ENCODE assay signal across 1 cellular context in genomic region chr10:6151087-6151977, GRCh38.
TF ChIP-seq lines count a peak whose summit lies in the region.

No MANE protein-coding gene starts in this region.

TF ChIP-seq in H1, 55 proteins besides CTCF, POLR2A, EP300 and RAD21:
- TF ChIP-seq SAP30 (IDR thresholded peaks at IDR 0.05; ENCODE audit: insufficient read depth, insufficient replicate concordance, low read length) (peak; percentile 78), GABPA (IDR thresholded peaks at IDR 0.05; ENCODE audit: borderline replicate concordance, insufficient read depth, low read length) (no peak), SIRT6 (IDR thresholded peaks at IDR 0.05; ENCODE audit: low read length) (no peak), CEBPB (IDR thresholded peaks at IDR 0.05; ENCODE audit: low read depth, low read length) (no peak), RFX5 (IDR thresholded peaks at IDR 0.05; ENCODE audit: borderline replicate concordance, low read depth, low read length) (no peak), SIN3A (conservative IDR thresholded peaks at IDR 0.05 in 1 of 2, IDR thresholded peaks at IDR 0.05 in 1 of 2; ENCODE audit: low read depth in 1 of 2, low read length in 2 of 2) (peak; percentile 33 to 80; a peak in 1 of 4 replicates), TAF1 (IDR thresholded peaks at IDR 0.05; ENCODE audit: low read depth, low read length) (no peak), CTBP2 (IDR thresholded peaks at IDR 0.05; ENCODE audit: borderline replicate concordance, insufficient read depth, insufficient read length, low read length) (no peak), BCL11A (IDR thresholded peaks at IDR 0.05; ENCODE audit: low read depth in 2 of 2, low read length in 2 of 2) (no peak), ATF2 (IDR thresholded peaks at IDR 0.05; ENCODE audit: low read length) (no peak), FOSL1 (IDR thresholded peaks at IDR 0.05; ENCODE audit: insufficient read depth, low read depth, low read length) (no peak), GTF2F1 (IDR thresholded peaks at IDR 0.05; ENCODE audit: borderline replicate concordance, low read depth, low read length) (no peak), POLR2AphosphoS5 (IDR thresholded peaks at IDR 0.05; ENCODE audit: low read depth, low read length) (no peak), USF2 (IDR thresholded peaks at IDR 0.05; ENCODE audit: low read length) (no peak), RXRA (IDR thresholded peaks at IDR 0.05; ENCODE audit: insufficient read depth, low read depth, low read length) (no peak), CHD1 (IDR thresholded peaks at IDR 0.05; ENCODE audit: low read depth, low read length) (no peak), HDAC6 (IDR thresholded peaks at IDR 0.05; ENCODE audit: low read depth, low read length) (no peak), CHD2 (IDR thresholded peaks at IDR 0.05; ENCODE audit: low read length) (no peak), ASH2L (IDR thresholded peaks at IDR 0.05; ENCODE audit: low read length) (peak; percentile 36), SP1 (IDR thresholded peaks at IDR 0.05; ENCODE audit: low read depth, low read length) (no peak), POU5F1 (IDR thresholded peaks at IDR 0.05; ENCODE audit: low read depth, low read length) (no peak), NANOG (IDR thresholded peaks at IDR 0.05; ENCODE audit: insufficient read depth, low read depth, low read length, poor library complexity, severe bottlenecking) (no peak), TBP (IDR thresholded peaks at IDR 0.05; ENCODE audit: low read depth, low read length) (no peak), TCF12 (IDR thresholded peaks at IDR 0.05; ENCODE audit: low read depth, low read length) (no peak), SP4 (IDR thresholded peaks at IDR 0.05; ENCODE audit: low read length) (peak; percentile 39; the same call in 1 of the 2 replicates), CBX8 (IDR thresholded peaks at IDR 0.05; ENCODE audit: borderline replicate concordance, low read depth, low read length) (no peak)
